Comparison of ENCODE assay signal across 1 cellular context in the genomic region with DNA sequence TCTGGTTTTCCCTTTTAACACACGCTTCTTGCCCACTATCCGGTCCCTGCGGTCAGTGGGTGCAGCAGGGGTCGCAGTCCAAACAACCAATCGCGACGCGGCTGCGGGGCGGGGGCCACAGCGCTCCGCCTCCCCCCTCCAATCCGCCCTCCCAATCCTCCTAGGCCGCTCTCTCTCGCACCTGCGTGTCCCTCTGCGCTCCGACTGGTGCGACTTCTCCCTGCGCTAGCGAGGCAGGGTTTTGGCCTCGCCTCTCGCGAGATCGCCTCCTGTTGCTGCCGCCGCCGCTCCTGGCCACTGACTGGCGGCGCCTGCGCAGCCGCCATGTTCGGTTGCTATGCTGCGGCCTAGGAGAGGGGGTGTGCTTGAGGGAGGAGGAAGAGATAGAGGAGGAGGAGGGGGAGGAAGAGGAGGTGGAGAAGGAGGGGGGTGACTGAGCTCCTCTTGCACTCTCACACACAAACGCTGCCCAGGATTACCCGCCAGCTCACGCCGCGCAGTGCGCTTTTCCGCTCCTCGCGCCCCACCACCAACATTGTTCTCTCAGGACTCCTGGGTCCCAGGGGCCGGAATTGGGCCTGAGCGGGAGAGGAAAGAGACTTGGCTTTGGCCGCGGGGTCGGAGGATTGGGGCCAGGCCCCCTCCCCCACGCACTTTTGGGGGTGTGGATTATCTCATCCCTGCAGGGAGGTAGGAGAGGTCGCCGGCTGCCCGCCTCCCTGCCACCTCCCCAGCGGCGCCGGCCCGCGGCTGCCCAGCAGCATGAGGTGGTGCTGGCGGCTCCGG.
A peak's percentile ranks its signal among the peaks of the same experiment; 100 is the strongest.
TF ChIP-seq lines count a peak whose summit lies in the region.

A gene with protein sequence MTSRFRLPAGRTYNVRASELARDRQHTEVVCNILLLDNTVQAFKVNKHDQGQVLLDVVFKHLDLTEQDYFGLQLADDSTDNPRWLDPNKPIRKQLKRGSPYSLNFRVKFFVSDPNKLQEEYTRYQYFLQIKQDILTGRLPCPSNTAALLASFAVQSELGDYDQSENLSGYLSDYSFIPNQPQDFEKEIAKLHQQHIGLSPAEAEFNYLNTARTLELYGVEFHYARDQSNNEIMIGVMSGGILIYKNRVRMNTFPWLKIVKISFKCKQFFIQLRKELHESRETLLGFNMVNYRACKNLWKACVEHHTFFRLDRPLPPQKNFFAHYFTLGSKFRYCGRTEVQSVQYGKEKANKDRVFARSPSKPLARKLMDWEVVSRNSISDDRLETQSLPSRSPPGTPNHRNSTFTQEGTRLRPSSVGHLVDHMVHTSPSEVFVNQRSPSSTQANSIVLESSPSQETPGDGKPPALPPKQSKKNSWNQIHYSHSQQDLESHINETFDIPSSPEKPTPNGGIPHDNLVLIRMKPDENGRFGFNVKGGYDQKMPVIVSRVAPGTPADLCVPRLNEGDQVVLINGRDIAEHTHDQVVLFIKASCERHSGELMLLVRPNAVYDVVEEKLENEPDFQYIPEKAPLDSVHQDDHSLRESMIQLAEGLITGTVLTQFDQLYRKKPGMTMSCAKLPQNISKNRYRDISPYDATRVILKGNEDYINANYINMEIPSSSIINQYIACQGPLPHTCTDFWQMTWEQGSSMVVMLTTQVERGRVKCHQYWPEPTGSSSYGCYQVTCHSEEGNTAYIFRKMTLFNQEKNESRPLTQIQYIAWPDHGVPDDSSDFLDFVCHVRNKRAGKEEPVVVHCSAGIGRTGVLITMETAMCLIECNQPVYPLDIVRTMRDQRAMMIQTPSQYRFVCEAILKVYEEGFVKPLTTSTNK (plus strand): TSS at position 472 of the 786 bp plus-strand sequence. CDS start 49,932 bp downstream, outside the sequence.

TF ChIP-seq in HepG2, 621 proteins besides CTCF, POLR2A, EP300 and RAD21 (continued from another document and continues in another):
- TF ChIP-seq, protein P1, sequence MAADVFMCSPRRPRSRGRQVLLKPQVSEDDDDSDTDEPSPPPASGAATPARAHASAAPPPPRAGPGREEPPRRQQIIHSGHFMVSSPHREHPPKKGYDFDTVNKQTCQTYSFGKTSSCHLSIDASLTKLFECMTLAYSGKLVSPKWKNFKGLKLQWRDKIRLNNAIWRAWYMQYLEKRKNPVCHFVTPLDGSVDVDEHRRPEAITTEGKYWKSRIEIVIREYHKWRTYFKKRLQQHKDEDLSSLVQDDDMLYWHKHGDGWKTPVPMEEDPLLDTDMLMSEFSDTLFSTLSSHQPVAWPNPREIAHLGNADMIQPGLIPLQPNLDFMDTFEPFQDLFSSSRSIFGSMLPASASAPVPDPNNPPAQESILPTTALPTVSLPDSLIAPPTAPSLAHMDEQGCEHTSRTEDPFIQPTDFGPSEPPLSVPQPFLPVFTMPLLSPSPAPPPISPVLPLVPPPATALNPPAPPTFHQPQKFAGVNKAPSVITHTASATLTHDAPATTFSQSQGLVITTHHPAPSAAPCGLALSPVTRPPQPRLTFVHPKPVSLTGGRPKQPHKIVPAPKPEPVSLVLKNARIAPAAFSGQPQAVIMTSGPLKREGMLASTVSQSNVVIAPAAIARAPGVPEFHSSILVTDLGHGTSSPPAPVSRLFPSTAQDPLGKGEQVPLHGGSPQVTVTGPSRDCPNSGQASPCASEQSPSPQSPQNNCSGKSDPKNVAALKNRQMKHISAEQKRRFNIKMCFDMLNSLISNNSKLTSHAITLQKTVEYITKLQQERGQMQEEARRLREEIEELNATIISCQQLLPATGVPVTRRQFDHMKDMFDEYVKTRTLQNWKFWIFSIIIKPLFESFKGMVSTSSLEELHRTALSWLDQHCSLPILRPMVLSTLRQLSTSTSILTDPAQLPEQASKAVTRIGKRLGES (CRISPR knock-in tag; IDR thresholded peaks at IDR 0.05; ENCODE audit: borderline replicate concordance), result no peak
- TF ChIP-seq, protein P2, sequence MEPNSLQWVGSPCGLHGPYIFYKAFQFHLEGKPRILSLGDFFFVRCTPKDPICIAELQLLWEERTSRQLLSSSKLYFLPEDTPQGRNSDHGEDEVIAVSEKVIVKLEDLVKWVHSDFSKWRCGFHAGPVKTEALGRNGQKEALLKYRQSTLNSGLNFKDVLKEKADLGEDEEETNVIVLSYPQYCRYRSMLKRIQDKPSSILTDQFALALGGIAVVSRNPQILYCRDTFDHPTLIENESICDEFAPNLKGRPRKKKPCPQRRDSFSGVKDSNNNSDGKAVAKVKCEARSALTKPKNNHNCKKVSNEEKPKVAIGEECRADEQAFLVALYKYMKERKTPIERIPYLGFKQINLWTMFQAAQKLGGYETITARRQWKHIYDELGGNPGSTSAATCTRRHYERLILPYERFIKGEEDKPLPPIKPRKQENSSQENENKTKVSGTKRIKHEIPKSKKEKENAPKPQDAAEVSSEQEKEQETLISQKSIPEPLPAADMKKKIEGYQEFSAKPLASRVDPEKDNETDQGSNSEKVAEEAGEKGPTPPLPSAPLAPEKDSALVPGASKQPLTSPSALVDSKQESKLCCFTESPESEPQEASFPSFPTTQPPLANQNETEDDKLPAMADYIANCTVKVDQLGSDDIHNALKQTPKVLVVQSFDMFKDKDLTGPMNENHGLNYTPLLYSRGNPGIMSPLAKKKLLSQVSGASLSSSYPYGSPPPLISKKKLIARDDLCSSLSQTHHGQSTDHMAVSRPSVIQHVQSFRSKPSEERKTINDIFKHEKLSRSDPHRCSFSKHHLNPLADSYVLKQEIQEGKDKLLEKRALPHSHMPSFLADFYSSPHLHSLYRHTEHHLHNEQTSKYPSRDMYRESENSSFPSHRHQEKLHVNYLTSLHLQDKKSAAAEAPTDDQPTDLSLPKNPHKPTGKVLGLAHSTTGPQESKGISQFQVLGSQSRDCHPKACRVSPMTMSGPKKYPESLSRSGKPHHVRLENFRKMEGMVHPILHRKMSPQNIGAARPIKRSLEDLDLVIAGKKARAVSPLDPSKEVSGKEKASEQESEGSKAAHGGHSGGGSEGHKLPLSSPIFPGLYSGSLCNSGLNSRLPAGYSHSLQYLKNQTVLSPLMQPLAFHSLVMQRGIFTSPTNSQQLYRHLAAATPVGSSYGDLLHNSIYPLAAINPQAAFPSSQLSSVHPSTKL (CRISPR knock-in tag; IDR thresholded peaks at IDR 0.05), result peak; percentile 66
- TF ChIP-seq TBX3 (IDR thresholded peaks at IDR 0.05; ENCODE audit: borderline replicate concordance) (peak; percentile 47; the same call in 1 of the 2 replicates), NFE2L2 (IDR thresholded peaks at IDR 0.05; ENCODE audit: low read length) (no peak), FOXO1 (CRISPR knock-in tag; IDR thresholded peaks at IDR 0.05) (peak; percentile 86), ZNF570 (CRISPR knock-in tag; IDR thresholded peaks at IDR 0.05; ENCODE audit: borderline replicate concordance) (0 out of 2 replicates have a peak, but pooled peaks have one; percentile 82), SP4 (CRISPR knock-in tag; IDR thresholded peaks at IDR 0.05) (peak; percentile 89), SMYD3 (CRISPR knock-in tag; IDR thresholded peaks at IDR 0.05) (peak; percentile 88), ZSCAN22 (CRISPR knock-in tag; IDR thresholded peaks at IDR 0.05) (no peak; the same call in 1 of the 2 replicates), KDM2A (CRISPR knock-in tag; IDR thresholded peaks at IDR 0.05; ENCODE audit: borderline replicate concordance, low read depth) (peak; percentile 95), ZSCAN21 (CRISPR knock-in tag; IDR thresholded peaks at IDR 0.05; ENCODE audit: borderline replicate concordance) (peak; percentile 46; the same call in 1 of the 2 replicates), ATF1 (CRISPR knock-in tag; IDR thresholded peaks at IDR 0.05) (peak; percentile 62; the same call in 1 of the 2 replicates), ZNF207 (IDR thresholded peaks at IDR 0.05; ENCODE audit: borderline replicate concordance) (no peak), KAT7 (CRISPR knock-in tag; IDR thresholded peaks at IDR 0.05; ENCODE audit: borderline replicate concordance) (peak; percentile 99), MXD4 (CRISPR knock-in tag; IDR thresholded peaks at IDR 0.05) (peak; percentile 88), AKAP8 (CRISPR knock-in tag; IDR thresholded peaks at IDR 0.05) (no peak; the same call in 1 of the 2 replicates), ZFP1 (CRISPR knock-in tag; IDR thresholded peaks at IDR 0.05) (peak; percentile 70), PPARG (CRISPR knock-in tag; conservative IDR thresholded peaks at IDR 0.05) (peak; percentile 97), SYNCRIP (IDR thresholded peaks at IDR 0.05; ENCODE audit: insufficient read depth, low read depth, low read length) (no peak), RNF2 (conservative IDR thresholded peaks at IDR 0.05; ENCODE audit: low read depth) (peak; percentile 52), SOX5 (CRISPR knock-in tag; IDR thresholded peaks at IDR 0.05; ENCODE audit: borderline replicate concordance) (peak; percentile 81), TAF15 (IDR thresholded peaks at IDR 0.05; ENCODE audit: low read depth, low read length, poor library complexity, severe bottlenecking) (no peak), DPF2 (CRISPR knock-in tag; IDR thresholded peaks at IDR 0.05; ENCODE audit: borderline replicate concordance, low read depth) (no peak), PHF8 (CRISPR knock-in tag; IDR thresholded peaks at IDR 0.05) (peak; percentile 96), ZNF30 (CRISPR knock-in tag; IDR thresholded peaks at IDR 0.05) (no peak), REPIN1 (CRISPR knock-in tag; IDR thresholded peaks at IDR 0.05; ENCODE audit: borderline replicate concordance, low read depth) (peak; percentile 98), MAFG (CRISPR knock-in tag; IDR thresholded peaks at IDR 0.05) (no peak), SIN3B (IDR thresholded peaks at IDR 0.05; ENCODE audit: low read length) (no peak), HNF4G (IDR thresholded peaks at IDR 0.05; ENCODE audit: borderline replicate concordance, low read depth, low read length) (0 out of 2 replicates have a peak, but pooled peaks have one; percentile 5), HNF4G (CRISPR knock-in tag; IDR thresholded peaks at IDR 0.05; ENCODE audit: borderline replicate concordance, low read depth) (peak; percentile 58; the same call in 1 of the 2 replicates), FIP1L1 (IDR thresholded peaks at IDR 0.05; ENCODE audit: borderline replicate concordance, insufficient read depth, low read depth, low read length) (peak; percentile 89; the same call in 1 of the 2 replicates), RBM39 (IDR thresholded peaks at IDR 0.05; ENCODE audit: low read depth, low read length, poor library complexity, severe bottlenecking) (peak; percentile 83), ZNF790 (CRISPR knock-in tag; IDR thresholded peaks at IDR 0.05; ENCODE audit: borderline replicate concordance) (peak; percentile 93), NFKB2 (CRISPR knock-in tag; IDR thresholded peaks at IDR 0.05; ENCODE audit: borderline replicate concordance) (peak; percentile 88; the same call in 1 of the 2 replicates), ZNF33B (CRISPR knock-in tag; IDR thresholded peaks at IDR 0.05) (peak; percentile 90), ZNF256 (CRISPR knock-in tag; conservative IDR thresholded peaks at IDR 0.05) (no peak)
- TF ChIP-seq, protein P3, sequence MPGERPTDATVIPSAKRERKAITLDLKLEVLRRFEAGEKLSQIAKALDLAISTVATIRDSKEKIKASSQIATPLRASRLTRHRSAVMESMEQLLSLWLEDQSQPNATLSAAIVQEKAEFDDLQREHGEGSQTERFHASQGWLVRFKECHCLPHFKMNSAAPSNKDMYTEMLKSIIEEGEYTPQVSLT (CRISPR knock-in tag; IDR thresholded peaks at IDR 0.05; ENCODE audit: borderline replicate concordance, low read depth), result no peak
- TF ChIP-seq, protein P4, sequence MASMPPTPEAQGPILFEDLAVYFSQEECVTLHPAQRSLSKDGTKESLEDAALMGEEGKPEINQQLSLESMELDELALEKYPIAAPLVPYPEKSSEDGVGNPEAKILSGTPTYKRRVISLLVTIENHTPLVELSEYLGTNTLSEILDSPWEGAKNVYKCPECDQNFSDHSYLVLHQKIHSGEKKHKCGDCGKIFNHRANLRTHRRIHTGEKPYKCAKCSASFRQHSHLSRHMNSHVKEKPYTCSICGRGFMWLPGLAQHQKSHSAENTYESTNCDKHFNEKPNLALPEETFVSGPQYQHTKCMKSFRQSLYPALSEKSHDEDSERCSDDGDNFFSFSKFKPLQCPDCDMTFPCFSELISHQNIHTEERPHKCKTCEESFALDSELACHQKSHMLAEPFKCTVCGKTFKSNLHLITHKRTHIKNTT (CRISPR knock-in tag; IDR thresholded peaks at IDR 0.05), result no peak
- TF ChIP-seq, protein P5, sequence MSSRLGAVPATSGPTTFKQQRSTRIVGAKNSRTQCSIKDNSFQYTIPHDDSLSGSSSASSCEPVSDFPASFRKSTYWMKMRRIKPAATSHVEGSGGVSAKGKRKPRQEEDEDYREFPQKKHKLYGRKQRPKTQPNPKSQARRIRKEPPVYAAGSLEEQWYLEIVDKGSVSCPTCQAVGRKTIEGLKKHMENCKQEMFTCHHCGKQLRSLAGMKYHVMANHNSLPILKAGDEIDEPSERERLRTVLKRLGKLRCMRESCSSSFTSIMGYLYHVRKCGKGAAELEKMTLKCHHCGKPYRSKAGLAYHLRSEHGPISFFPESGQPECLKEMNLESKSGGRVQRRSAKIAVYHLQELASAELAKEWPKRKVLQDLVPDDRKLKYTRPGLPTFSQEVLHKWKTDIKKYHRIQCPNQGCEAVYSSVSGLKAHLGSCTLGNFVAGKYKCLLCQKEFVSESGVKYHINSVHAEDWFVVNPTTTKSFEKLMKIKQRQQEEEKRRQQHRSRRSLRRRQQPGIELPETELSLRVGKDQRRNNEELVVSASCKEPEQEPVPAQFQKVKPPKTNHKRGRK (CRISPR knock-in tag; IDR thresholded peaks at IDR 0.05), result no peak
- TF ChIP-seq, protein P6, sequence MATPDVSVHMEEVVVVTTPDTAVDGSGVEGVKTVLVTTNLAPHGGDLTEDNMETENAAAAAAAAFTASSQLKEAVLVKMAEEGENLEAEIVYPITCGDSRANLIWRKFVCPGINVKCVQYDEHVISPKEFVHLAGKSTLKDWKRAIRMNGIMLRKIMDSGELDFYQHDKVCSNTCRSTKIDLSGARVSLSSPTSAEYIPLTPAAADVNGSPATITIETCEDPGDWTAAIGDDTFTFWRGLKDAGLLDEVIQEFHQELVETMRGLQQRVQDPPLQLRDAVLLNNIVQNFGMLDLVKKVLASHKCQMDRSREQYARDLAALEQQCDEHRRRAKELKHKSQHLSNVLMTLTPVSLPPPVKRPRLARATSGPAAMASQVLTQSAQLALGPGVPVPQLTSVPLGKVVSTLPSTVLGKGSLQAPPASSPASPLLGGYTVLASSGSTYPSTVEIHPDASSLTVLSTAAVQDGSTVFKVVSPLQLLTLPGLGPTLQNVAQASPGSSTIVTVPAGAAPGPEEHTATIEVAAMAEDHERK (CRISPR knock-in tag; IDR thresholded peaks at IDR 0.05; ENCODE audit: low read depth), result peak; percentile 56
- TF ChIP-seq, protein P7, sequence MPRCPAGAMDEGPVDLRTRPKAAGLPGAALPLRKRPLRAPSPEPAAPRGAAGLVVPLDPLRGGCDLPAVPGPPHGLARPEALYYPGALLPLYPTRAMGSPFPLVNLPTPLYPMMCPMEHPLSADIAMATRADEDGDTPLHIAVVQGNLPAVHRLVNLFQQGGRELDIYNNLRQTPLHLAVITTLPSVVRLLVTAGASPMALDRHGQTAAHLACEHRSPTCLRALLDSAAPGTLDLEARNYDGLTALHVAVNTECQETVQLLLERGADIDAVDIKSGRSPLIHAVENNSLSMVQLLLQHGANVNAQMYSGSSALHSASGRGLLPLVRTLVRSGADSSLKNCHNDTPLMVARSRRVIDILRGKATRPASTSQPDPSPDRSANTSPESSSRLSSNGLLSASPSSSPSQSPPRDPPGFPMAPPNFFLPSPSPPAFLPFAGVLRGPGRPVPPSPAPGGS (CRISPR knock-in tag; IDR thresholded peaks at IDR 0.05), result peak; percentile 93
- TF ChIP-seq, protein P8, sequence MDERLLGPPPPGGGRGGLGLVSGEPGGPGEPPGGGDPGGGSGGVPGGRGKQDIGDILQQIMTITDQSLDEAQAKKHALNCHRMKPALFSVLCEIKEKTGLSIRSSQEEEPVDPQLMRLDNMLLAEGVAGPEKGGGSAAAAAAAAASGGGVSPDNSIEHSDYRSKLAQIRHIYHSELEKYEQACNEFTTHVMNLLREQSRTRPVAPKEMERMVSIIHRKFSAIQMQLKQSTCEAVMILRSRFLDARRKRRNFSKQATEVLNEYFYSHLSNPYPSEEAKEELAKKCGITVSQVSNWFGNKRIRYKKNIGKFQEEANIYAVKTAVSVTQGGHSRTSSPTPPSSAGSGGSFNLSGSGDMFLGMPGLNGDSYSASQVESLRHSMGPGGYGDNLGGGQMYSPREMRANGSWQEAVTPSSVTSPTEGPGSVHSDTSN (CRISPR knock-in tag; IDR thresholded peaks at IDR 0.05), result no peak
